In the genomic region with DNA sequence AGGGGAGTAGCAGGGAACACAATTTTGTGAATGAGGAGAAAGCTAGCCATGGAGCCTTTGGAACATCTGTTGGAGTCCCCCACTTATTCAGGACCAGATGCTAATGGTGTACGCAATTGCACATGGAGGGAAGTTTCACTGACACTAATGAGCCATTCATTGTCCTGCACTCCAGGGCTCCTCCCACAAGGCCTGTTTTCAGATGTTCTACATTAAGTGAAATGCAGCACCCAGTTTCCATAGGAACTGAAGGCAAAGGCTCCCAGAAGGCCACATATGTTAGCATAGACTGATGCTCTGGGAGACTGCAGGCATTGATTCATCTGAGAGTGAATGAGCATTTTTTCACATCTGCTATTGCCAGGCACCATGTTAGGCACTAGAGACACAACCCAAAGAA, we compare ENCODE assay signal across 21 cellular contexts.
DNase-seq lines count a peak whose midpoint lies in the region; ATAC-seq and TF ChIP-seq lines count a peak whose summit lies in the region.
"Had no signal": no experiment of that assay in that cellular context is flagged by ENCODE, and none has a peak within 500 bp of the region (broad histone marks: within the 10 kb centered on the region; RNA-seq: fewer than 3 reads in every experiment).

No MANE protein-coding gene starts in this region.

- H3K27ac Mint-ChIP-seq in central memory CD8-positive, alpha-beta T cell (ENCODE audit: low read depth) = peak overlapping the region; percentile 56
- peak overlapping the region; percentile 2 to 75 (median 61) for H3K27ac Mint-ChIP-seq in nephron
- H3K27ac Mint-ChIP-seq: activated CD4-positive, alpha-beta memory T cell treated with anti-CD3 and anti-CD28 coated beads for 36 hours; activated naive CD4-positive, alpha-beta T cell treated with anti-CD3 and anti-CD28 coated beads for 36 hours; T-helper 1 cell treated with Interleukin-12 subunit alpha and Interleukin-12 subunit beta and Interleukin-4 antibody, amounts not matched to agents 30 μg/mL and 1 μg/mL, for 36 hours had no signal

- TF ChIP-seq CTCF in nephron (IDR thresholded peaks at IDR 0.05; ENCODE audit: unreplicated experiment in 3 of 3) (no peak), GM20000 (IDR thresholded peaks at IDR 0.05; ENCODE audit: extremely low read depth, missing control alignments) (no peak)

- peaks cover 36% of the 10 kb centered on the region for H3K4me1 Mint-ChIP-seq in central memory CD8-positive, alpha-beta T cell
- H3K4me1 Mint-ChIP-seq in nephron = peaks cover 14% of the 10 kb centered on the region
- peaks cover 24% of the 10 kb centered on the region for H3K4me1 Mint-ChIP-seq in activated T-cell treated with anti-CD3 and anti-CD28 coated beads, Interleukin-2, amount 50 U/mL, for 4 hours (ENCODE audit: low read depth)

- H3K9me3 Mint-ChIP-seq in central memory CD8-positive, alpha-beta T cell = peaks cover 14% of the 10 kb centered on the region
- H3K9me3 Mint-ChIP-seq in nephron = peaks cover 21% of the 10 kb centered on the region
- peaks cover 15% of the 10 kb centered on the region for H3K9me3 Mint-ChIP-seq in activated T-cell treated with anti-CD3 and anti-CD28 coated beads, Interleukin-2, amount 50 U/mL, for 4 hours

- no peak for ATAC-seq in central memory CD8-positive, alpha-beta T cell (replicated peaks; ENCODE audit: extremely low read depth, poor library complexity, severe bottlenecking)
- no peak for ATAC-seq in HG03342 (IDR thresholded peaks at IDR 0.05; ENCODE audit: unreplicated experiment)
- ATAC-seq in activated T-cell treated with anti-CD3 and anti-CD28 coated beads, Interleukin-2, amount 50 U/mL, for 4 hours = no peak
- ATAC-seq: gastroesophageal sphincter, pancreas, Right ventricle myocardium inferior had no signal

- peak; percentile 7 for DNase-seq in NCI-H1436 (lab: John Stamatoyannopoulos, UW)
- no peak for DNase-seq in NCI-H1436 treated with DMSO at 0.1 percent for 48 hours (lab: John Stamatoyannopoulos, UW)
- DNase-seq in NCI-H1694 (lab: John Stamatoyannopoulos, UW) = peak; percentile 71
- DNase-seq in central memory CD8-positive, alpha-beta T cell (ENCODE audit: low spot score in 2 of 2) = no peak
- no peak for DNase-seq in GM20000 (ENCODE audit: low spot score)
- no peak for DNase-seq in activated T-cell treated with anti-CD3 and anti-CD28 coated beads, Interleukin-2, amount 50 U/mL, for 4 hours
- DNase-seq: activated CD4-positive, alpha-beta memory T cell treated with anti-CD3 and anti-CD28 coated beads for 36 hours; activated naive CD4-positive, alpha-beta T cell treated with anti-CD3 and anti-CD28 coated beads for 36 hours; colonic mucosa; left ventricle myocardium inferior; NCI-H446; pancreas; sigmoid colon; stimulated activated naive CD4-positive, alpha-beta T cell treated with Interleukin-2 at 50 U/mL for 16 hours; tibial artery had no signal

- no peaks in the 10 kb centered on the region for H3K27me3 Mint-ChIP-seq in central memory CD8-positive, alpha-beta T cell
- H3K27me3 Mint-ChIP-seq in nephron (ENCODE audit: low read depth) = no peaks in the 10 kb centered on the region
- no peaks in the 10 kb centered on the region for H3K27me3 Mint-ChIP-seq in activated T-cell treated with anti-CD3 and anti-CD28 coated beads, Interleukin-2, amount 50 U/mL, for 4 hours (ENCODE audit: low read depth)
- H3K27me3 Mint-ChIP-seq: activated CD4-positive, alpha-beta memory T cell treated with anti-CD3 and anti-CD28 coated beads for 36 hours had no signal

- H3K4me3 Mint-ChIP-seq in central memory CD8-positive, alpha-beta T cell = no peak overlapping the region
- no peak overlapping the region for H3K4me3 Mint-ChIP-seq in nephron
- H3K4me3 Mint-ChIP-seq in activated T-cell treated with anti-CD3 and anti-CD28 coated beads, Interleukin-2, amount 50 U/mL, for 4 hours = no peak overlapping the region
- H3K4me3 Mint-ChIP-seq: activated CD4-positive, alpha-beta memory T cell treated with anti-CD3 and anti-CD28 coated beads for 36 hours; activated naive CD4-positive, alpha-beta T cell treated with anti-CD3 and anti-CD28 coated beads for 36 hours; CD14-positive monocyte; T-helper 1 cell treated with Interleukin-12 subunit alpha and Interleukin-12 subunit beta and Interleukin-4 antibody, amounts not matched to agents 30 μg/mL and 1 μg/mL, for 36 hours had no signal

- peaks cover 6% of the 10 kb centered on the region for H3K36me3 Mint-ChIP-seq in central memory CD8-positive, alpha-beta T cell (ENCODE audit: insufficient read depth)
- peaks cover 5% of the 10 kb centered on the region for H3K36me3 Mint-ChIP-seq in nephron (ENCODE audit: low read depth)
- no peaks in the 10 kb centered on the region for H3K36me3 Mint-ChIP-seq in activated T-cell treated with anti-CD3 and anti-CD28 coated beads, Interleukin-2, amount 50 U/mL, for 4 hours (ENCODE audit: insufficient read depth)
- H3K36me3 Mint-ChIP-seq: CD14-positive monocyte had no signal

Comparison
In these comparisons a context has a peak if more than half of its experiments do, and no peak if none do; other contexts are left out.
1. DNase-seq: peak in NCI-H1436 (single experiment) and NCI-H1694 (single experiment); none in NCI-H1436 treated with DMSO at 0.1 percent for 48 hours (single experiment), central memory CD8-positive, alpha-beta T cell (0 of 2), GM20000 (single experiment) and activated T-cell treated with anti-CD3 and anti-CD28 coated beads, Interleukin-2, amount 50 U/mL, for 4 hours (single experiment).